20 cellular contexts compared by ENCODE assay signal in the genomic region with DNA sequence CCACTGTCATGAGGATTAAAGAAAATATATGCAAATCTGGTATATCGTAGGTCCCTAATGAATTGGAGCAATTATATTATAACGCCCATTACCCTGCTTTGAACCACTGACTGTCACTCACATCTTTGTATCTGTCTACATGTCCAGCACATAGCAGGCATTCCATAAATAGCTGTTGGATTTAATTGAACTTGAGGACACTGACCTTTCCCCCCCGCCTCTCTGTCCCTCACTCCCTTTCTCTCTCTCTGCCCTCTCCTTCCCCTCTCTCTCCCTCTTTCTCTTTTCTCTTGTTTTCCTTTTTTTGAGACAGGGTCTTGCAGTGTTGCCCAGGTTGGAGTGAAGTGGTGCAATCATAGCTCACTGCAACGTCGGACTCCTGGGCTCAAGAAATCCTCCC.
DNase-seq lines count a peak whose midpoint lies in the region; ATAC-seq, FAIRE-seq and TF ChIP-seq lines count a peak whose summit lies in the region.
"Had no signal": no experiment of that assay in that cellular context is flagged by ENCODE, and none has a peak within 500 bp of the region (broad histone marks: within the 10 kb centered on the region; RNA-seq: fewer than 3 reads in every experiment).

No MANE protein-coding gene starts in this region.

- no peak overlapping the region for H3K4ac ChIP-seq in mesenchymal stem cell (ENCODE audit: low read depth in 1 of 2, low read length in 2 of 2)

- CTCF ChIA-PET in HepG2 (lab: Yijun Ruan, JAX; ENCODE audit: low intra/inter-chr PET ratio, low total read pairs): no interaction called here

- H3K27ac ChIP-seq in HepG2 (ENCODE audit: extremely low read length, insufficient read depth, low read length) (no peak overlapping the region), right lobe of liver (no peak overlapping the region), mesenchymal stem cell (ENCODE audit: low read length, poor library complexity, severe bottlenecking) (no peak overlapping the region)
- H3K27ac ChIP-seq: 22Rv1, BLaER1 had no signal

- TF ChIP-seq EP300 in HepG2 (IDR thresholded peaks at IDR 0.05; ENCODE audit: low read depth in 2 of 2, low read length in 2 of 2) (no peak), HepG2 (CRISPR knock-in tag; IDR thresholded peaks at IDR 0.05; ENCODE audit: borderline replicate concordance) (no peak)

- H4K8ac ChIP-seq in mesenchymal stem cell (ENCODE audit: low read length): peak overlapping the region; percentile 17

- H2BK120ac ChIP-seq in mesenchymal stem cell (ENCODE audit: low read depth, low read length): no peak overlapping the region

- H4K20me1 ChIP-seq in HepG2 (ENCODE audit: insufficient read depth, low read length): no peaks in the 10 kb centered on the region
- H4K20me1 ChIP-seq: BLaER1 had no signal

- TF ChIP-seq POLR2A in HepG2 (IDR thresholded peaks at IDR 0.05; ENCODE audit: insufficient read depth in 1 of 2, low read depth in 2 of 2, low read length in 2 of 2) (no peak), right lobe of liver (IDR thresholded peaks at IDR 0.05) (no peak)

- H2BK5ac ChIP-seq in mesenchymal stem cell (ENCODE audit: low read depth, low read length, poor library complexity, severe bottlenecking): no peak overlapping the region

- H3K27me3 ChIP-seq in HepG2 (ENCODE audit: control insufficient read depth in 1 of 2, insufficient read depth in 2 of 2, low read length in 2 of 2): no peaks in the 10 kb centered on the region
- no peaks in the 10 kb centered on the region for H3K27me3 ChIP-seq in right lobe of liver
- no peaks in the 10 kb centered on the region for H3K27me3 ChIP-seq in mesenchymal stem cell (ENCODE audit: control insufficient read depth in 1 of 2, insufficient read depth in 1 of 2, low read length in 2 of 2)
- H3K27me3 ChIP-seq: BE2C, BLaER1 had no signal

- no peak for TF ChIP-seq CTCF in HepG2 (CRISPR knock-in tag; IDR thresholded peaks at IDR 0.05)
- no peak for TF ChIP-seq CTCF in right lobe of liver (IDR thresholded peaks at IDR 0.05)

- H3K4me3 ChIP-seq in HepG2 (replicated peaks in 1 of 3; ENCODE audit: insufficient read depth in 1 of 3, low read depth in 2 of 3, low read length in 3 of 3) (no peak overlapping the region), right lobe of liver (no peak overlapping the region), mesenchymal stem cell (ENCODE audit: insufficient read depth in 1 of 2, low read depth in 1 of 2, low read length in 2 of 2) (no peak overlapping the region)
- H3K4me3 ChIP-seq: BLaER1, GM12878 had no signal

- no peaks in the 10 kb centered on the region for H3K79me2 ChIP-seq in HepG2 (ENCODE audit: insufficient read depth, low read length)

- no peak for TF ChIP-seq RAD21 in HepG2 (CRISPR knock-in tag; IDR thresholded peaks at IDR 0.05)

- H3K36me3 ChIP-seq in HepG2 (replicated peaks in 1 of 2; ENCODE audit: control insufficient read depth in 1 of 2, insufficient read depth in 2 of 2, low read length in 2 of 2) (no peaks in the 10 kb centered on the region), right lobe of liver (no peaks in the 10 kb centered on the region), mesenchymal stem cell (ENCODE audit: control insufficient read depth in 1 of 2, insufficient read depth in 2 of 2, low read depth in 1 of 2, low read length in 2 of 2) (no peaks in the 10 kb centered on the region)
- H3K36me3 ChIP-seq: BE2C, BLaER1 had no signal

- H3K14ac ChIP-seq in mesenchymal stem cell (ENCODE audit: low read length in 2 of 2): no peak overlapping the region

- DNase-seq in HepG2 (ENCODE audit: low spot score) (no peak), right lobe of liver (no peak), mesenchymal stem cell (no peak), G401 (ENCODE audit: low spot score) (no peak)
- no peak for DNase-seq in activated CD4-positive, CD25-positive, alpha-beta regulatory T cell (lab: John Stamatoyannopoulos, UW)
- DNase-seq: ACHN; BE2C; C1 segment of cervical spinal cord; CD4-positive, alpha-beta memory T cell; CD4-positive, CD25-positive, alpha-beta regulatory T cell; CD8-positive, alpha-beta memory T cell; COR-L47; DMS79 treated with DMSO at 0.1 percent for 48 hours; GDM1 had no signal

- POLR2A ChIA-PET in HepG2 (lab: Yijun Ruan, JAX): no interaction called here

- intact Hi-C loops in HepG2 (cut with micrococcal nuclease; ENCODE audit: unreplicated experiment) (loop anchor here (10.0 kb wide), 1 partner anchor 67 kb away; no protein-coding TSS in a partner anchor), right lobe of liver (cut with DNase I) (no loop called here)

- H2AFZ ChIP-seq in HepG2 (ENCODE audit: low read length) (no peak overlapping the region), mesenchymal stem cell (ENCODE audit: low read depth, low read length) (no peak overlapping the region)

- WGBS in HepG2 (ENCODE audit: low lambda C conversion rate): 34% methylated on average over 5 of the region's 5 CpGs
- 63% methylated on average over 5 of the region's 5 CpGs for WGBS in right lobe of liver (ENCODE audit: insufficient coverage, low coverage, low lambda C conversion rate, missing lambda C conversion rate)
- WGBS in mesenchymal stem cell: 100% methylated on average over 4 of the region's 5 CpGs

- no peak overlapping the region for H4K91ac ChIP-seq in mesenchymal stem cell (ENCODE audit: low read length)

- H3K9me3 ChIP-seq in HepG2 (ENCODE audit: low read length) (no peaks in the 10 kb centered on the region; the same call in 1 of the 2 replicates), right lobe of liver (no peaks in the 10 kb centered on the region), mesenchymal stem cell (ENCODE audit: control insufficient read depth, low read length) (no peaks in the 10 kb centered on the region)
- H3K9me3 ChIP-seq: BE2C, BLaER1 had no signal

- peaks cover 16% of the 10 kb centered on the region; the same call in 1 of the 2 replicates for H3K4me1 ChIP-seq in HepG2 (ENCODE audit: insufficient read depth, low read length)
- no peaks in the 10 kb centered on the region for H3K4me1 ChIP-seq in right lobe of liver
- no peaks in the 10 kb centered on the region for H3K4me1 ChIP-seq in mesenchymal stem cell (ENCODE audit: control insufficient read depth, insufficient read depth, low read depth, low read length)
- H3K4me1 ChIP-seq: BE2C had no signal

- no peak for FAIRE-seq in HepG2 (lab: Jason Lieb, UNC)
- FAIRE-seq: A204.1, GM12878, GM12892, GM18507 had no signal

- no peak overlapping the region for H2BK15ac ChIP-seq in mesenchymal stem cell (ENCODE audit: low read depth, poor library complexity, severe bottlenecking)

- H3K9ac ChIP-seq in HepG2 (ENCODE audit: insufficient read depth, low read depth, low read length) (no peak overlapping the region), mesenchymal stem cell (ENCODE audit: low read length) (no peak overlapping the region)
- H3K9ac ChIP-seq: BLaER1 had no signal

- in situ Hi-C loops in HepG2 (cut with HindIII; ENCODE audit: extremely low pct_ligation_motif_present, low pct_unique_long_range_greater_than_20kb): no loop called here
- in situ Hi-C loops in G401 (cut with HindIII; ENCODE audit: low sequenced_read_pairs): no loop called here

- no TSS peak for BruUV-seq in HepG2 (replicated peaks; lab: Mats Ljungman, UMichigan)

- H3K4me2 ChIP-seq in HepG2 (ENCODE audit: low read depth, low read length) (no peak overlapping the region), mesenchymal stem cell (ENCODE audit: low read length, poor library complexity, severe bottlenecking) (no peak overlapping the region)
- H3K4me2 ChIP-seq: BLaER1 had no signal

- ATAC-seq in HepG2: peak; percentile 40; the same call in 1 of the 3 replicates
- ATAC-seq in right lobe of liver: no peak
- ATAC-seq: GM12878 had no signal

- no peak overlapping the region for H3K23ac ChIP-seq in mesenchymal stem cell (ENCODE audit: low read length in 2 of 2)

- H2BK12ac ChIP-seq in mesenchymal stem cell (ENCODE audit: low read length in 2 of 2): no peak overlapping the region

- no peaks in the 10 kb centered on the region for H3K79me1 ChIP-seq in mesenchymal stem cell (replicated peaks; ENCODE audit: low read length, poor library complexity, severe bottlenecking)

- no peak overlapping the region for H2AK5ac ChIP-seq in mesenchymal stem cell (ENCODE audit: low read length, severe bottlenecking)

- H3K18ac ChIP-seq in mesenchymal stem cell (ENCODE audit: low read depth in 1 of 2, low read length in 2 of 2): no peak overlapping the region

TF ChIP-seq in HepG2, 621 proteins besides CTCF, POLR2A, EP300 and RAD21:
- TF ChIP-seq TEAD3 (CRISPR knock-in tag; optimal IDR thresholded peaks at IDR 0.05; ENCODE audit: borderline replicate concordance) (peak; percentile 49), KDM5B (CRISPR knock-in tag; IDR thresholded peaks at IDR 0.05; ENCODE audit: borderline replicate concordance) (no peak)
TF ChIP-seq in HepG2: peak in this region for 1.
